ENCODE assay signal across 12 cellular contexts in the genomic region with DNA sequence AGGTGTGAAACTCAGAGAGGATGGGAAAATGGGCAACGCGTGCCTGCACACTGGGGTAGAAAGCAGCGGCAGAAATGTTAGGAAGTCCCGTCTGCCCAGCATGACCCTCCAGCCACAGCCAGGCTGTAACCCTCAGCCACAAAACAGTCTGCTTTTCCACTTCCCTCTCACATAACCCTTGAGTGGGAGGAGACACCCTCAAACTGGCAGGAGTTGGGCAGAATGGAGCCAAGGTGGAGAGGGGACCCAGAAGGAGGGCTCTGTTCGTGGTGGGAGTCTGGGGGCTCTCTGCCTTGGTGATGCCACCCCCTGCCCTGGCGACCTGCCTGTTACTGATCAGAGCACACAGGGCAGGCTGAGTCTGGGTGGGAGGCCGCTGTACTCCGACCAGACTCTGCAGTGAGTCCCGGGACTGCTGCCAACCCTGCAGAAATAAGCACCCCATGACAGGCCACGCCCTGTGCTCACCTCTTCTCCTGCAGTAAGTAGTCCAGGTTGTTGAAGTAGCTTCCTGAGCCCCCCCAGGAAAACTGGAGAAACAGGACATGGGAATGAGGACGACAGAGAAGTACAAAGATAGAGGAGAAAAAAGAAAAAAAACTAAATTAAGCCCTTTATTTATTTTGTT. TPM values are rescaled to one million over a fixed set of nuclear protein-coding genes. Genes with fewer than 3 reads are reported as not detected.
DNase-seq lines count a peak whose midpoint lies in the region; ATAC-seq and TF ChIP-seq lines count a peak whose summit lies in the region.
"Had no signal": no experiment of that assay in that cellular context is flagged by ENCODE, and none has a peak within 500 bp of the region (broad histone marks: within the 10 kb centered on the region; RNA-seq: fewer than 3 reads in every experiment).

No MANE protein-coding gene starts in this region.

- no peaks in the 10 kb centered on the region for H3K27me3 Mint-ChIP-seq in activated CD8-positive, alpha-beta memory T cell treated with anti-CD3 and anti-CD28 coated beads, Interleukin-2, amount 10 ng/mL, durations not matched to agents 7 days and 5 days

- H3K27ac ChIP-seq in colonic mucosa (no peak overlapping the region), OCI-LY7 (ENCODE audit: low read depth, low read length, poor library complexity, severe bottlenecking) (no peak overlapping the region)
- H3K27ac ChIP-seq: hepatocyte had no signal

- in situ Hi-C loops in HAP-1 (cut with MboI; ENCODE audit: low sequenced_read_pairs), result no loop called here

- no peaks in the 10 kb centered on the region for H4K20me1 ChIP-seq in OCI-LY7 (ENCODE audit: insufficient read depth, low read length)

- DNase-seq in DMS153 treated with DMSO at 0.1 percent for 48 hours (lab: John Stamatoyannopoulos, UW; ENCODE audit: unreplicated experiment), result peak; percentile 9
- DNase-seq in DMS153 (lab: John Stamatoyannopoulos, UW), result no peak
- DNase-seq in NCI-H2171 treated with DMSO at 0.1 percent for 48 hours (lab: John Stamatoyannopoulos, UW), result peak; percentile 66
- DNase-seq in colonic mucosa, result peak; percentile 79
- DNase-seq in sciatic nerve (ENCODE audit: low spot score), result no peak
- no peak for DNase-seq in OCI-LY7 (ENCODE audit: low spot score)
- DNase-seq in HAP-1 (ENCODE audit: low spot score in 2 of 2), result no peak
- no peak for DNase-seq in activated CD8-positive, alpha-beta memory T cell treated with anti-CD3 and anti-CD28 coated beads, Interleukin-2, amount 10 ng/mL, durations not matched to agents 7 days and 5 days
- DNase-seq: 8988T, NCI-H1092 had no signal

- no peaks in the 10 kb centered on the region for H3K9me3 Mint-ChIP-seq in activated CD8-positive, alpha-beta memory T cell treated with anti-CD3 and anti-CD28 coated beads, Interleukin-2, amount 10 ng/mL, durations not matched to agents 7 days and 5 days (ENCODE audit: low read depth)

- CTCF ChIA-PET in OCI-LY7 (lab: Charles Lee; ENCODE audit: unreplicated experiment), result no interaction called here
- CTCF ChIA-PET in activated CD8-positive, alpha-beta memory T cell treated with anti-CD3 and anti-CD28 coated beads, Interleukin-2, amount 10 ng/mL, durations not matched to agents 7 days and 5 days (lab: Charles Lee), result no interaction called here

- H3K79me2 ChIP-seq in OCI-LY7 (ENCODE audit: insufficient read depth, low read depth, low read length), result no peaks in the 10 kb centered on the region
- H3K79me2 ChIP-seq: hepatocyte had no signal

- POLR2A ChIA-PET in OCI-LY7 (lab: Charles Lee), result no interaction called here

- no peaks in the 10 kb centered on the region for H3K36me3 ChIP-seq in colonic mucosa
- H3K36me3 ChIP-seq in OCI-LY7 (ENCODE audit: insufficient read depth, low read length), result no peaks in the 10 kb centered on the region
- no peaks in the 10 kb centered on the region for H3K36me3 ChIP-seq in HAP-1 (replicated peaks)

- intact Hi-C loops in colonic mucosa (cut with DNase I), result no loop called here
- intact Hi-C loops in sciatic nerve (cut with DNase I), result no loop called here
- intact Hi-C loops in OCI-LY7 (cut with micrococcal nuclease; ENCODE audit: unreplicated experiment), result no loop called here

- H2AFZ ChIP-seq in OCI-LY7 (ENCODE audit: low read length), result no peak overlapping the region
- H2AFZ ChIP-seq: hepatocyte had no signal

- peak overlapping the region in 1 of 2 donors; percentile 3 for H3K9ac ChIP-seq in colonic mucosa (ENCODE audit: low read depth in 2 of 2, low read length in 2 of 2)

- H3K4me1 Mint-ChIP-seq in activated CD8-positive, alpha-beta memory T cell treated with anti-CD3 and anti-CD28 coated beads, Interleukin-2, amount 10 ng/mL, durations not matched to agents 7 days and 5 days, result peaks cover 45% of the 10 kb centered on the region

- peak; percentile 31 for ATAC-seq in sciatic nerve
- ATAC-seq in activated CD8-positive, alpha-beta memory T cell treated with anti-CD3 and anti-CD28 coated beads, Interleukin-2, amount 10 ng/mL, durations not matched to agents 7 days and 5 days, result no peak

- H3K9me2 ChIP-seq in OCI-LY7 (ENCODE audit: insufficient read depth, low read length), result no peaks in the 10 kb centered on the region

- no TSS peak for BruUV-seq in OCI-LY7 (replicated peaks; lab: Mats Ljungman, UMichigan)

- no peaks in the 10 kb centered on the region for H3K27me3 ChIP-seq in colonic mucosa
- H3K27me3 ChIP-seq in HAP-1 (ENCODE audit: low read depth), result no peaks in the 10 kb centered on the region
- H3K27me3 ChIP-seq: hepatocyte had no signal

- no peak overlapping the region for H3K4me3 Mint-ChIP-seq in activated CD8-positive, alpha-beta memory T cell treated with anti-CD3 and anti-CD28 coated beads, Interleukin-2, amount 10 ng/mL, durations not matched to agents 7 days and 5 days

- H3K9me3 ChIP-seq in colonic mucosa (no peaks in the 10 kb centered on the region), OCI-LY7 (ENCODE audit: low read length) (no peaks in the 10 kb centered on the region), HAP-1 (no peaks in the 10 kb centered on the region)

- H3K36me3 Mint-ChIP-seq in activated CD8-positive, alpha-beta memory T cell treated with anti-CD3 and anti-CD28 coated beads, Interleukin-2, amount 10 ng/mL, durations not matched to agents 7 days and 5 days, result no peaks in the 10 kb centered on the region

- no peak overlapping the region for H3K4me2 ChIP-seq in OCI-LY7 (ENCODE audit: low read length)
- H3K4me2 ChIP-seq: hepatocyte had no signal

- TF ChIP-seq CTCF in colonic mucosa (IDR thresholded peaks at IDR 0.05) (no peak), OCI-LY7 (conservative IDR thresholded peaks at IDR 0.05; ENCODE audit: low read length) (no peak)

- peaks cover 3% of the 10 kb centered on the region for H3K4me1 ChIP-seq in colonic mucosa
- no peaks in the 10 kb centered on the region for H3K4me1 ChIP-seq in OCI-LY7 (ENCODE audit: insufficient read depth, low read length, poor library complexity, severe bottlenecking)
- no peaks in the 10 kb centered on the region for H3K4me1 ChIP-seq in HAP-1

- no peak overlapping the region for H3K4me3 ChIP-seq in colonic mucosa
- no peak overlapping the region for H3K4me3 ChIP-seq in OCI-LY7 (ENCODE audit: low read depth, low read length, poor library complexity, severe bottlenecking)
- H3K4me3 ChIP-seq in HAP-1, result no peak overlapping the region
- H3K4me3 ChIP-seq: hepatocyte had no signal

- no peak overlapping the region for H3K27ac Mint-ChIP-seq in activated CD8-positive, alpha-beta memory T cell treated with anti-CD3 and anti-CD28 coated beads, Interleukin-2, amount 10 ng/mL, durations not matched to agents 7 days and 5 days

RNA-seq across cellular contexts. Expression of a gene that starts 16.0 kb away (rescaled TPM):
- total RNA-seq in colonic mucosa (under 1 TPM in 1 of 2 donors, not detected in 1; 0.84 TPM), sciatic nerve (23.1 TPM), OCI-LY7 (2022) (not detected in 2 replicates)
- not detected in 2 replicates for total RNA-seq in OCI-LY7 (2014; rRNA removed; shearing (Covaris generic))
- total RNA-seq in activated CD8-positive, alpha-beta memory T cell treated with anti-CD3 and anti-CD28 coated beads, Interleukin-2, amount 10 ng/mL, durations not matched to agents 7 days and 5 days, result not detected
- total RNA-seq: hepatocyte, mesenteric fat pad had no signal

Comparison
In these comparisons a context has a peak if more than half of its experiments do, and no peak if none do; other contexts are left out.
1. DNase-seq: peak in DMS153 treated with DMSO at 0.1 percent for 48 hours (single experiment), NCI-H2171 treated with DMSO at 0.1 percent for 48 hours (single experiment) and colonic mucosa (single experiment); none in DMS153 (single experiment), sciatic nerve (single experiment), OCI-LY7 (single experiment), HAP-1 (0 of 2) and activated CD8-positive, alpha-beta memory T cell treated with anti-CD3 and anti-CD28 coated beads, Interleukin-2, amount 10 ng/mL, durations not matched to agents 7 days and 5 days (single experiment).
2. RNA of a gene that starts 16.0 kb away (total RNA-seq): 23.1 TPM in sciatic nerve (single experiment); 0.84 TPM in colonic mucosa, not detected in activated CD8-positive, alpha-beta memory T cell treated with anti-CD3 and anti-CD28 coated beads, Interleukin-2, amount 10 ng/mL, durations not matched to agents 7 days and 5 days and not detected in OCI-LY7; every median in the first group is over 10 times any median in the second.